In genomic region chr1:41862411-41863221, GRCh38 we compare ENCODE assay signal across 9 cellular contexts. TPM values are rescaled to one million over a fixed set of nuclear protein-coding genes. Genes with fewer than 3 reads are reported as not detected.
DNase-seq lines count a peak whose midpoint lies in the region; ATAC-seq, FAIRE-seq and TF ChIP-seq lines count a peak whose summit lies in the region.
"Had no signal": no experiment of that assay in that cellular context is flagged by ENCODE, and none has a peak within 500 bp of the region (broad histone marks: within the 10 kb centered on the region; RNA-seq: fewer than 3 reads in every experiment).

No MANE protein-coding gene starts in this region.

- no peaks in the 10 kb centered on the region for H3K36me3 ChIP-seq in left lung
- H3K36me3 ChIP-seq in ovary = no peaks in the 10 kb centered on the region

- TF ChIP-seq EP300 in A549 (IDR thresholded peaks at IDR 0.05) (peak; percentile 53 to 56; a peak in 2 of 5 replicates), ovary (IDR thresholded peaks at IDR 0.05) (no peak)

- H3K27me3 ChIP-seq in left lung = no peaks in the 10 kb centered on the region
- H3K27me3 ChIP-seq in ovary = no peaks in the 10 kb centered on the region

- POLR2A ChIA-PET in A549 (lab: Yijun Ruan, JAX) = interaction anchor here (1.0 to 2.4 kb wide), 3 partner anchors 29 to 56 kb away, joined by 3 to 9 read pairs (median 8); partner anchors contain the start of gene HIVEP3

- TF ChIP-seq POLR2A in A549 (IDR thresholded peaks at IDR 0.05; ENCODE audit: low read length) = no peak
- no peak for TF ChIP-seq POLR2A in ovary (IDR thresholded peaks at IDR 0.05)

- 3% methylated on average over 7 of the region's 7 CpGs for WGBS in A549 (ENCODE audit: missing lambda C conversion rate)
- 80 to 90% (median 82%) methylated on average over 7 of the region's 7 CpGs for WGBS in ovary, 3 donors

- intact Hi-C loops in left lung (cut with DNase I) = no loop called here
- intact Hi-C loops in ovary (cut with DNase I) = no loop called here
- intact Hi-C loops in Right ventricle myocardium inferior (cut with DNase I) = no loop called here

- no peak for TF ChIP-seq CTCF in A549 (IDR thresholded peaks at IDR 0.05)
- no peak for TF ChIP-seq CTCF in left lung (IDR thresholded peaks at IDR 0.05)
- TF ChIP-seq CTCF in ovary (IDR thresholded peaks at IDR 0.05) = no peak

- H3K9me3 ChIP-seq in A549 = no peaks in the 10 kb centered on the region
- H3K9me3 ChIP-seq in left lung = no peaks in the 10 kb centered on the region
- no peaks in the 10 kb centered on the region for H3K9me3 ChIP-seq in ovary

- FAIRE-seq in A549 (lab: Jason Lieb, UNC) = no peak

- H3K4me2 ChIP-seq in A549 = peak overlapping the region; percentile 82

- H3K4me3 ChIP-seq in A549 (peak overlapping the region; percentile 20; the same call in 1 of the 3 replicates), left lung (no peak overlapping the region), ovary (no peak overlapping the region)
- H3K4me3 ChIP-seq in Jurkat, Clone E6-1 (ENCODE audit: low read length) = no peak overlapping the region

- DNase-seq in A549 (ENCODE audit: low read depth in 1 of 2, low spot score in 1 of 2) = peak; percentile 49 to 86
- DNase-seq in Jurkat, Clone E6-1 (ENCODE audit: low read depth, low spot score) = peak; percentile 47
- peak; percentile 68 to 74 for DNase-seq in activated T-cell treated with anti-CD3 and anti-CD28 coated beads, Interleukin-2, amount 50 U/mL, for 48 hours
- no peak for DNase-seq in left lung
- DNase-seq in NCI-H510A treated with DMSO at 0.1 percent for 48 hours (lab: John Stamatoyannopoulos, UW) = no peak
- DNase-seq in ovary = no peak
- no peak for DNase-seq in mesenteric fat pad (ENCODE audit: low spot score)
- DNase-seq in Right ventricle myocardium inferior (ENCODE audit: missing footprints) = no peak

- H3K4me1 ChIP-seq in A549 (peaks cover 49% of the 10 kb centered on the region), left lung (peaks cover 8 to 22% of the 10 kb centered on the region in 2 donors), ovary (ENCODE audit: insufficient read depth) (peaks cover 11% of the 10 kb centered on the region)

- ATAC-seq in A549 (peak; percentile 89 to 90), left lung (peak; percentile 57), Right ventricle myocardium inferior (no peak)

- no peak; a peak in 2 of 5 replicates for TF ChIP-seq RAD21 in A549 (conservative IDR thresholded peaks at IDR 0.05 in 1 of 2, IDR thresholded peaks at IDR 0.05 in 1 of 2)

- CTCF ChIA-PET in A549 (lab: Yijun Ruan, JAX) = interaction anchor here (0.6 to 3.3 kb wide), 7 partner anchors 27 to 339 kb away, joined by 3 to 10 read pairs (median 3); no protein-coding TSS in a partner anchor

- H3K27ac ChIP-seq in A549 = peak overlapping the region; percentile 84 to 87
- H3K27ac ChIP-seq in left lung = no peak overlapping the region
- no peak overlapping the region for H3K27ac ChIP-seq in ovary
- H3K27ac ChIP-seq: VCaP had no signal

TF ChIP-seq in A549, 52 proteins besides CTCF, POLR2A, EP300 and RAD21:
- TF ChIP-seq BHLHE40 (IDR thresholded peaks at IDR 0.05; ENCODE audit: low read depth, low read length) = no peak
- TF ChIP-seq GATA3 (IDR thresholded peaks at IDR 0.05; ENCODE audit: borderline replicate concordance) = peak; percentile 70; the same call in 1 of the 2 replicates
- TF ChIP-seq ZSCAN20 (CRISPR knock-in tag; IDR thresholded peaks at IDR 0.05) = no peak
- peak; percentile 58; the same call in 1 of the 2 replicates for TF ChIP-seq MYC (IDR thresholded peaks at IDR 0.05; ENCODE audit: borderline replicate concordance, low read length)
- TF ChIP-seq KDM5A (IDR thresholded peaks at IDR 0.05) = no peak
- no peak for TF ChIP-seq POLR2AphosphoS2 (conservative IDR thresholded peaks at IDR 0.05; ENCODE audit: low read length)
- peak in 1 of 2 experiments; percentile 12; a peak in 1 of 4 replicates for TF ChIP-seq CEBPB (IDR thresholded peaks at IDR 0.05)
- TF ChIP-seq NR3C1 (IDR thresholded peaks at IDR 0.05) = no peak
- TF ChIP-seq REST (IDR thresholded peaks at IDR 0.05) = no peak
- no peak for TF ChIP-seq RNF2 (IDR thresholded peaks at IDR 0.05; ENCODE audit: borderline replicate concordance, low read depth)
- TF ChIP-seq CHD2 (IDR thresholded peaks at IDR 0.05; ENCODE audit: low read length, partially characterized antibody) = no peak
- no peak for TF ChIP-seq BCL3 (IDR thresholded peaks at IDR 0.05)
- TF ChIP-seq MAFK (IDR thresholded peaks at IDR 0.05; ENCODE audit: partially characterized antibody) = no peak
- TF ChIP-seq HMGXB4 (CRISPR knock-in tag; IDR thresholded peaks at IDR 0.05; ENCODE audit: borderline replicate concordance) = no peak
- TF ChIP-seq TFCP2L1 (CRISPR knock-in tag; IDR thresholded peaks at IDR 0.05) = no peak
- TF ChIP-seq FOSL2 (IDR thresholded peaks at IDR 0.05) = peak; percentile 82
- TF ChIP-seq FOSL2 (CRISPR knock-in tag; IDR thresholded peaks at IDR 0.05) = peak; percentile 81
- no peak for TF ChIP-seq FOXS1 (CRISPR knock-in tag; IDR thresholded peaks at IDR 0.05)
- TF ChIP-seq, protein P1, sequence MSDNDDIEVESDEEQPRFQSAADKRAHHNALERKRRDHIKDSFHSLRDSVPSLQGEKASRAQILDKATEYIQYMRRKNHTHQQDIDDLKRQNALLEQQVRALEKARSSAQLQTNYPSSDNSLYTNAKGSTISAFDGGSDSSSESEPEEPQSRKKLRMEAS (IDR thresholded peaks at IDR 0.05) = peak; percentile 77
- peak; percentile 85 for TF ChIP-seq JUNB (IDR thresholded peaks at IDR 0.05)
- TF ChIP-seq JUN (IDR thresholded peaks at IDR 0.05) = no peak; a peak in 2 of 5 replicates
TF ChIP-seq in A549: peak in this region for 6.

RNA-seq across cellular contexts. Expression of gene HIVEP3, which starts 56.1 kb away (rescaled TPM):
- polyA plus RNA-seq in A549 (2011; rRNA removed) (2.0 and 2.6 TPM in 2 replicates), A549 (2017; fragmentation: RNase III; extraction: RNeasy Plus Mini Kit Qiagen cat#74134 plus additional on column Dnase treatment) (1.5 to 2.1 TPM (median 1.5 TPM) in 3 replicates), ovary (1 to 10 TPM; 3.0 to 4.4 TPM)
- polyA plus RNA-seq in A549 (2012; cell fraction: cytosol; rRNA removed) = 1.6 TPM in 2 replicates
- polyA plus RNA-seq in A549 (2012; cell fraction: nucleus; rRNA removed) = 1.7 and 2.1 TPM in 2 replicates
- 1.3 and 1.9 TPM in 2 replicates for polyA minus RNA-seq in A549 (2011; rRNA and poly(A)+ RNA removed)
- 13.6 TPM for polyA plus RNA-seq in Jurkat, Clone E6-1 (2012; ENCODE audit: insufficient read depth, insufficient read length)
- total RNA-seq in left lung (10 to 100 TPM in 1 of 2 donors, 1 to 10 TPM in 1; 9.8 to 15.6 TPM), ovary (1 to 10 TPM; 3.2 to 7.5 (median 5.5) TPM), mesenteric fat pad (19.9 TPM), Right ventricle myocardium inferior (6.5 TPM)

Comparison
In these comparisons a context has a peak if more than half of its experiments do, and no peak if none do; other contexts are left out.
1. DNase-seq: peak in A549 (2 of 2), Jurkat, Clone E6-1 (single experiment) and activated T-cell treated with anti-CD3 and anti-CD28 coated beads, Interleukin-2, amount 50 U/mL, for 48 hours (2 of 2); none in left lung (0 of 2), NCI-H510A treated with DMSO at 0.1 percent for 48 hours (single experiment), ovary (0 of 5), mesenteric fat pad (single experiment) and Right ventricle myocardium inferior (single experiment).
2. H3K27ac ChIP-seq: peak in A549 (2 of 2); none in left lung (0 of 2) and ovary (0 of 2).